Comparison of ENCODE assay signal across 8 cellular contexts in the genomic region with DNA sequence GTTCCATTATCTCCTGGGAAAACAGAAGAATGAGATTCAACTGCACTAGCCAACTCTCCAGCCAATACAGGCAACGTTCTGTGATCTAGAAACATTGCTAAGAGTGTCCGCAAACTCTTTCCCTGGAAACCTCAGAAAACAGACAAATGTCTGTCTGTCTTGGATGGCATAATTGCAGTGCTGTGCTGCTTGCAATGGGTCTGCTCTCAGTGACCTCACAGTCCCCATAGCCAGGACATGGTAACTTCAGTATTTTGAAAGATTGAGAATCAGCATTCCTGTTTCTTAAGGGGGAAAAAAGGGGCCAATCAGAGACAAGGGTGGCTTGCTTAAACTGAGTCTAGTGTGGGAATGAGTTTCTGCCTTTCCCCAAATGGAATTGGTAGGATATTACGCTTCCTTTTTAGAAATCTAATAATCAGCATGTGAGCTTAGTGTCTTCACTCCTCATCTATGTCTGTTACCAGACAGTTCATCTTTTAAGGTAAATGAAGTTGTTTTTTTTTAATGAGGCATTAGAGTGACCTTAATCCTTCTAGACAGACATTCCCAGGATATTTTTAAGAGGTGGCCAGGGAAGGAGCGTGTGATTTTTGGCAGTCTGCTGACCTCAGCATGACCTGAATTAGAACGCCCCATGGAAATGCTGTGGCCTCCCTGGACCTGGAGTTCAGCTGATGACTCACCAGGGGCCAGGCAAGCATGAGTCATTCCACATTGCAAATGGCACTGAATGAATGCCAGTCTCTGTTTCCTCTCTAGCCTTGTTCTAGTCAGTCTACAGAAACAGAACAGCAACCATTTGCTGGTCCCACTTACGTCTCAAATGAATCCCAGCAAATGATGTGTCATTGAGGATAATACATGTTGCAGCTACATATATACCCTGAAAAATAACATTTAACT.
DNase-seq lines count a peak whose midpoint lies in the region; TF ChIP-seq lines count a peak whose summit lies in the region.

No MANE protein-coding gene starts in this region.

- in situ Hi-C loops in GM23248 (cut with MboI), result no loop called here

- H3K18ac ChIP-seq in mesendoderm (ENCODE audit: low read length), result peak overlapping the region; percentile 56

- H3K4me2 ChIP-seq in GM23248 (ENCODE audit: unreplicated experiment) (peak overlapping the region; percentile 19), mesendoderm (ENCODE audit: low read length) (no peak overlapping the region)

- no peaks in the 10 kb centered on the region for H4K20me1 ChIP-seq in GM23248 (ENCODE audit: insufficient read depth)

- H3K9ac ChIP-seq in GM23248, result no peak overlapping the region
- no peak overlapping the region for H3K9ac ChIP-seq in mesendoderm (ENCODE audit: low read length)

- H3K9me3 ChIP-seq in AG04450 (ENCODE audit: control insufficient read depth, insufficient read depth, low read length) (no peaks in the 10 kb centered on the region), GM23248 (ENCODE audit: low read depth) (no peaks in the 10 kb centered on the region), tibial nerve (no peaks in the 10 kb centered on the region)

- DNase-seq in AG04450 (ENCODE audit: low read depth, low spot score) (peak; percentile 51), GM23248 (peak; percentile 97), RPMI8226 (peak; percentile 36), epithelial cell of prostate (ENCODE audit: low read depth, low spot score) (peak; percentile 85), mesendoderm (peak; percentile 96), tibial nerve (ENCODE audit: low spot score in 2 of 2) (peak; percentile 52 to 58), NCI-H2107 treated with DMSO at 0.1 percent for 48 hours (lab: John Stamatoyannopoulos, UW; ENCODE audit: unreplicated experiment) (no peak), cerebellar cortex (ENCODE audit: low spot score) (no peak)

- H3K36me3 ChIP-seq in GM23248 (ENCODE audit: low read depth) (no peaks in the 10 kb centered on the region), mesendoderm (ENCODE audit: control insufficient read depth, insufficient read depth, low read length) (no peaks in the 10 kb centered on the region), tibial nerve (no peaks in the 10 kb centered on the region)

- H2BK120ac ChIP-seq in mesendoderm (ENCODE audit: low read depth, low read length), result no peak overlapping the region

- no peak overlapping the region for H3K27ac ChIP-seq in AG04450 (ENCODE audit: low read depth, low read length)
- peak overlapping the region; percentile 50 for H3K27ac ChIP-seq in GM23248
- peak overlapping the region; percentile 76 for H3K27ac ChIP-seq in epithelial cell of prostate
- no peak overlapping the region for H3K27ac ChIP-seq in mesendoderm (ENCODE audit: low read depth, low read length)
- peak overlapping the region; percentile 50 to 93 (median 76) for H3K27ac ChIP-seq in tibial nerve

- no peak overlapping the region for H3K4me3 ChIP-seq in AG04450 (ENCODE audit: low read depth, low read length)
- H3K4me3 ChIP-seq in GM23248, result no peak overlapping the region
- H3K4me3 ChIP-seq in mesendoderm (ENCODE audit: low read length), result no peak overlapping the region
- H3K4me3 ChIP-seq in tibial nerve, result peak overlapping the region in 3 of 4 donors; percentile 1 to 31 (median 13)

- TF ChIP-seq CTCF in AG04450 (IDR thresholded peaks at IDR 0.05; ENCODE audit: low read depth, low read length) (no peak), tibial nerve (IDR thresholded peaks at IDR 0.05) (no peak)

- no peak overlapping the region for H3K56ac ChIP-seq in mesendoderm (ENCODE audit: low read length)

- H3K4ac ChIP-seq in mesendoderm (ENCODE audit: low read depth, low read length), result no peak overlapping the region

- H3K4me1 ChIP-seq in GM23248 (ENCODE audit: insufficient read depth) (peaks cover 27% of the 10 kb centered on the region), mesendoderm (ENCODE audit: control insufficient read depth, low read depth, low read length) (peaks cover 7% of the 10 kb centered on the region), tibial nerve (peaks cover 0 to 65% (median 29%) of the 10 kb centered on the region in 4 donors)

- CTCF ChIA-PET in AG04450 (lab: Charles Lee), result interaction anchor here (0.7 to 1.5 kb wide), 3 partner anchors 43 to 97 kb away, joined by 3 to 4 read pairs (median 3); no protein-coding TSS in a partner anchor

- no peaks in the 10 kb centered on the region for H3K79me1 ChIP-seq in mesendoderm (ENCODE audit: low read length)

- H3K79me2 ChIP-seq in GM23248 (ENCODE audit: insufficient read depth), result no peaks in the 10 kb centered on the region
- no peaks in the 10 kb centered on the region for H3K79me2 ChIP-seq in mesendoderm (ENCODE audit: control insufficient read depth, insufficient read depth, low read length)

- no peak overlapping the region for H2BK5ac ChIP-seq in mesendoderm (ENCODE audit: low read length)

- H3K9me2 ChIP-seq in GM23248 (ENCODE audit: insufficient read depth), result no peaks in the 10 kb centered on the region

- H3K23ac ChIP-seq in mesendoderm (ENCODE audit: low read length), result no peak overlapping the region

- no peak overlapping the region for H4K5ac ChIP-seq in mesendoderm (ENCODE audit: low read length)

- H4K8ac ChIP-seq in mesendoderm (ENCODE audit: low read depth, low read length), result no peak overlapping the region

- TF ChIP-seq EP300 in tibial nerve (IDR thresholded peaks at IDR 0.05), result peak; percentile 43 to 93

- TF ChIP-seq POLR2A in tibial nerve (IDR thresholded peaks at IDR 0.05), result no peak

- no peak overlapping the region for H2AK5ac ChIP-seq in mesendoderm (ENCODE audit: low read length)

- no peaks in the 10 kb centered on the region for H3K27me3 ChIP-seq in AG04450 (ENCODE audit: control insufficient read depth, insufficient read depth, low read length)
- no peaks in the 10 kb centered on the region for H3K27me3 ChIP-seq in GM23248 (replicated peaks; ENCODE audit: insufficient read depth)
- H3K27me3 ChIP-seq in mesendoderm (ENCODE audit: insufficient read depth, low read length, poor library complexity), result no peaks in the 10 kb centered on the region
- no peaks in the 10 kb centered on the region for H3K27me3 ChIP-seq in tibial nerve

- H2BK15ac ChIP-seq in mesendoderm (replicated peaks; ENCODE audit: low read depth), result peak overlapping the region; percentile 78

- H3F3A ChIP-seq in GM23248 (ENCODE audit: insufficient read depth), result peaks cover 25% of the 10 kb centered on the region

- WGBS in GM23248 (ENCODE audit: low coverage in 1 of 2, low lambda C conversion rate in 2 of 2, missing lambda C conversion rate in 2 of 2), 2 experiments, result 30 to 40% methylated on average over 6 of the region's 6 CpGs
- no CpG with 5 or more reads among the region's 6 CpGs for WGBS in mesendoderm (ENCODE audit: extremely low coverage, insufficient coverage, low lambda C conversion rate)
- 17 to 18% methylated on average over 6 of the region's 6 CpGs for WGBS in tibial nerve, 2 donors

- H2AFZ ChIP-seq in GM23248, result peak overlapping the region; percentile 23

- POLR2A ChIA-PET in AG04450 (lab: Yijun Ruan, JAX), result no interaction called here

Comparison
In these comparisons a context has a peak if more than half of its experiments do, and no peak if none do; other contexts are left out.
1. DNase-seq: peak in AG04450 (single experiment), GM23248 (single experiment), RPMI8226 (single experiment), epithelial cell of prostate (single experiment), mesendoderm (single experiment) and tibial nerve (2 of 2); none in NCI-H2107 treated with DMSO at 0.1 percent for 48 hours (single experiment) and cerebellar cortex (single experiment).
2. H3K27ac ChIP-seq: peak in GM23248 (single experiment), epithelial cell of prostate (single experiment) and tibial nerve (4 of 4); none in AG04450 (single experiment) and mesendoderm (single experiment).
3. H3K4me3 ChIP-seq: peak in tibial nerve (3 of 4); none in AG04450 (single experiment), GM23248 (single experiment) and mesendoderm (single experiment).